ENCODE assay signal across 8 cellular contexts in the genomic region with DNA sequence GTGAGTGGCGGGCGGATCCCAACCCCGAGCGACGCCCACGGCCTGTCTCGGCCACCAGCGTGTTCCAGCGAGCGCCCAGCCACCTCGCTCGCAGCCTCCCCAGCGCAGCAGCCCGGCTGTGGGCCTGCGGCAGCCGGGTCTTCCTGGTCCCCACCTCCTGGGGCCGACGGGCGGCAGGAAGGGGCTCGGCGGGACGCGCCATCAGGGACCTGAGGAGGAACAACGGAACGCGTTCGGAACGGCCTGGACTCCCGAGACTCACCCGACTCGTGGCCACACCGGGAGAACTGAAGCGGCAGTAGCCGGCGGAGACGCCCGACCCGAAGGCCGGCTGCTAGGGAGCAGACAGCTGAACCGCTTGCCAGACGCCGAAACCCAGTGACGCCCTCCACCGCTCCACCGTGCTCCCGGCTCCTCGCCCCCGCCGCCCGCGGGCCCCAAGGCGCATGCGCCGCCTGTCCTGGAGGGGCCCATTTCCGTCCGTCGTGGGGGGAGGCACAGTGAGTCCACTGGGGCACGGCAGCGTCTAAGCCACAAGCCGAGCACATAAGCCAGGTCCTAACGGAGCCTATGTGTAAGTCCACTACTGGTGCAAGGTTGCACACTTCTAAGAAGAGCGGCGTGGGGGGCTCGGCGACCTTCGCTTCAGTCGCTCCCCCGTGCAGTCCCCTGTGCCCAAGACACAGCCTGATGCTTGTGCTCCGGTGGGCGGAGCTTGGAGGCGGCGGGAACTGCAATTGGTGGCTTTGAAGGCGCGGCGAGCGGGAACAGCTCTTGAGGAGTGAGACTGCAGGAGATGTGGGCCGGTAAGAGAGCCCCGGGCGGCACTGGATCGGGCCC. TPM values are rescaled to one million over a fixed set of nuclear protein-coding genes. Genes with fewer than 3 reads are reported as not detected.
A peak's percentile ranks its signal among the peaks of the same experiment; 100 is the strongest.
DNase-seq lines count a peak whose midpoint lies in the region; ATAC-seq and TF ChIP-seq lines count a peak whose summit lies in the region.

A gene with protein sequence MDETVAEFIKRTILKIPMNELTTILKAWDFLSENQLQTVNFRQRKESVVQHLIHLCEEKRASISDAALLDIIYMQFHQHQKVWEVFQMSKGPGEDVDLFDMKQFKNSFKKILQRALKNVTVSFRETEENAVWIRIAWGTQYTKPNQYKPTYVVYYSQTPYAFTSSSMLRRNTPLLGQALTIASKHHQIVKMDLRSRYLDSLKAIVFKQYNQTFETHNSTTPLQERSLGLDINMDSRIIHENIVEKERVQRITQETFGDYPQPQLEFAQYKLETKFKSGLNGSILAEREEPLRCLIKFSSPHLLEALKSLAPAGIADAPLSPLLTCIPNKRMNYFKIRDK (plus strand): TSS at position 743 of the 840 bp plus-strand sequence. CDS start 4,726 bp downstream, outside the sequence.
A gene (minus strand): TSS at position 414 of the 840 bp plus-strand sequence. CDS start 9,491 bp downstream, outside the sequence.

- peak within 1 kb of the TSS; percentile 98 for H3K27ac ChIP-seq in ectodermal cell (ENCODE audit: insufficient read depth, low read depth, low read length, poor library complexity, severe bottlenecking)
- peak within 1 kb of the TSS; percentile 99 for H3K27ac ChIP-seq in lower lobe of right lung

- intact Hi-C loops in lower lobe of right lung (cut with DNase I): no loop called here

- H3K9me3 ChIP-seq in ectodermal cell (ENCODE audit: control insufficient read depth, low read length): no peaks in the 10 kb centered on the region
- no peaks in the 10 kb centered on the region for H3K9me3 ChIP-seq in lower lobe of right lung

- H3K4me1 ChIP-seq in ectodermal cell (ENCODE audit: control insufficient read depth, insufficient read depth, low read length) (peaks cover 4% of the 10 kb centered on the region), lower lobe of right lung (peaks cover 29% of the 10 kb centered on the region)

- peak within 1 kb of the TSS; percentile 96 for H3K4me3 ChIP-seq in ectodermal cell (ENCODE audit: insufficient read depth, low read depth, low read length)
- peak within 1 kb of the TSS; percentile 92 for H3K4me3 ChIP-seq in lower lobe of right lung

- TF ChIP-seq CTCF in GM20000 (IDR thresholded peaks at IDR 0.05; ENCODE audit: extremely low read depth, missing control alignments) (no peak), lower lobe of right lung (IDR thresholded peaks at IDR 0.05) (no peak)

- peak; percentile 97 for ATAC-seq in lower lobe of right lung

- DNase-seq in CMK (ENCODE audit: low read depth) (peak; percentile 89), GM20000 (ENCODE audit: low spot score) (peak; percentile 90), HS-5 (ENCODE audit: low read depth) (peak; percentile 78), NK-92 (lab: John Stamatoyannopoulos, UW; ENCODE audit: unreplicated experiment) (peak; percentile 78), lower lobe of right lung (peak; percentile 99)
- peak; percentile 93 to 95 for DNase-seq in activated CD8-positive, alpha-beta memory T cell treated with anti-CD3 and anti-CD28 coated beads for 1 hour (ENCODE audit: extremely low read depth in 1 of 2, low read depth in 1 of 2)
- DNase-seq in stimulated activated CD4-positive, alpha-beta T cell treated with anti-CD3 and anti-CD28 coated beads, TNF-alpha, amount 100 ng/mL, for 1 hour (ENCODE audit: low read depth in 3 of 3, low spot score in 1 of 3): peak; percentile 93 to 94 (median 93)

- H3K27me3 ChIP-seq in ectodermal cell (ENCODE audit: control insufficient read depth, insufficient read depth, low read length, poor library complexity, severe bottlenecking): no peaks in the 10 kb centered on the region
- no peaks in the 10 kb centered on the region for H3K27me3 ChIP-seq in lower lobe of right lung (ENCODE audit: low read depth)

- H3K36me3 ChIP-seq in ectodermal cell (ENCODE audit: control insufficient read depth, insufficient read depth, low read length): no peaks in the 10 kb centered on the region
- H3K36me3 ChIP-seq in lower lobe of right lung: no peaks in the 10 kb centered on the region

- WGBS in ectodermal cell, 2 experiments: 0% methylated on average over 80 of the region's 80 CpGs

RNA-seq across cellular contexts. Expression of the first gene that starts in this region (rescaled TPM):
- 63.5 TPM for polyA plus RNA-seq in ectodermal cell (2013, experiment 1 of 4)
- polyA plus RNA-seq in ectodermal cell (2013, experiment 2 of 4): 65.1 TPM
- 51.9 TPM for polyA plus RNA-seq in ectodermal cell (2013, experiment 3 of 4)
- polyA plus RNA-seq in ectodermal cell (2013, experiment 4 of 4): 52.6 TPM
- total RNA-seq in lower lobe of right lung: 5.0 TPM

RNA-seq across cellular contexts. Expression of the second gene that starts in this region (rescaled TPM):
- 72.4 TPM for polyA plus RNA-seq in ectodermal cell (2013, experiment 1 of 4)
- 70.8 TPM for polyA plus RNA-seq in ectodermal cell (2013, experiment 2 of 4)
- 89.6 TPM for polyA plus RNA-seq in ectodermal cell (2013, experiment 3 of 4)
- 86.7 TPM for polyA plus RNA-seq in ectodermal cell (2013, experiment 4 of 4)
- total RNA-seq in lower lobe of right lung: 46.6 TPM

Comparison
In these comparisons a context has a peak if more than half of its experiments do, and no peak if none do; other contexts are left out.
1. Peak in every context shown above with its lines: DNase-seq, ATAC-seq, H3K4me3 ChIP-seq and H3K27ac ChIP-seq.